Comparison of ENCODE assay signal across 8 cellular contexts in the genomic region with DNA sequence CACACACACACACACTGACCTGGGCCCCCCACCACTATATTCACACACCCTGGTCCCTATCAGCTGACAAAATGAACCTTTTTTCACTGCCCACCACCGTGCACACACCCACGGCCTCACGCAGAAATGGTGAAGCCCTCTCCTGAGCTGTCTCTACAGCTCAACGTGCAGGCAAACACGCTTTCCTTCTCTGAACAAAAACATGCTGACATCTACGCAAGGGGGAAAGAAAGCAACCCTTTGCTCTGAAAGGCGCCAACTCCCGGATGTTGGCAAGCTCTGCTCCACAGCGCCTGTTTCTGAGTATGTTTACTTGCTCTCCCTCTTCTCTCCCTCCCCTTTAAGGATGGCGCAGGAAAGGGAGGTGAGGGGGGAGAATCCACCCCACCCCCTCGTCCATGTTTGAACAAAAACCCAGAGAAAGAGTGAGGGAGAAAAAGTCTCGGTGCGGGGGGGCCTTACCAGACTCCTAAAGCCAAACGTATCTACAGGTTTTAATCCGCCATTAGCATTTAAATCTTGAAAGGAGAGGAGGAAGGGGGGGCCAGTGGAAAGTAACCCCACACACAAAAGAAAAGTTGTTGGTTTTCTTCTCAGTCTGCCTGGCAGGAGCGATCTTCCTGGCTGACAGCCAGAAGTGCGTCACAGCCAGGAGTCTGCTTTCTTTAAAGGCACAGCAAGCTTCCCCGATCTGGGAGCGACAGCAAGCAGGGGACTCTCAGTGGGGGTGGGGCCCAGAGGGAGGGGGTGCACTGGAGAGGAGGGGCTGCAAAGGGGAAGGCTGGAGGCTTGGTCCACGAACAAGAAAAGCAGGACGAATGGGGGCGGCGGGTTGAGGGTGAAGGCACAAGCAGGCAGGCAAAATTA. TPM values are rescaled to one million over a fixed set of nuclear protein-coding genes. Genes with fewer than 3 reads are reported as not detected.
A peak's percentile ranks its signal among the peaks of the same experiment; 100 is the strongest.
DNase-seq lines count a peak whose midpoint lies in the region; ATAC-seq and TF ChIP-seq lines count a peak whose summit lies in the region.

No MANE protein-coding gene starts in this region.

- H3K27me3 ChIP-seq in CD4-positive, CD25-positive, alpha-beta regulatory T cell (ENCODE audit: control insufficient read depth, insufficient read depth, low read length): no peaks in the 10 kb centered on the region
- no peaks in the 10 kb centered on the region for H3K27me3 ChIP-seq in NT2/D1 (ENCODE audit: insufficient read depth, insufficient read length)
- H3K27me3 ChIP-seq in esophagus (ENCODE audit: control insufficient read depth in 1 of 2, insufficient read depth in 2 of 2, low read length in 2 of 2): no peaks in the 10 kb centered on the region

- peak overlapping the region; percentile 94 for H3K27ac ChIP-seq in CD4-positive, CD25-positive, alpha-beta regulatory T cell (ENCODE audit: insufficient read depth, low read length, poor library complexity, severe bottlenecking)
- H3K27ac ChIP-seq in esophagus (ENCODE audit: low read depth in 2 of 2, low read length in 1 of 2): peak overlapping the region; percentile 90 to 96

- H3K27ac Mint-ChIP-seq in CD4-positive, CD25-positive, alpha-beta regulatory T cell: no peak overlapping the region

- peaks cover 71% of the 10 kb centered on the region for H3K4me1 ChIP-seq in CD4-positive, CD25-positive, alpha-beta regulatory T cell (ENCODE audit: control insufficient read depth, insufficient read depth, low read length, poor library complexity, severe bottlenecking)
- peaks cover 21% of the 10 kb centered on the region for H3K4me1 ChIP-seq in NT2/D1 (ENCODE audit: insufficient read depth, insufficient read length)
- H3K4me1 ChIP-seq in esophagus (ENCODE audit: control insufficient read depth in 2 of 2, insufficient read depth in 2 of 2, low read length in 1 of 2): peaks cover 0 to 12% of the 10 kb centered on the region in 2 donors
- peaks cover 54% of the 10 kb centered on the region for H3K4me1 ChIP-seq in mucosa of descending colon (ENCODE audit: low read depth)

- H3K4me3 ChIP-seq in CD4-positive, CD25-positive, alpha-beta regulatory T cell (ENCODE audit: low read depth, low read length): peak overlapping the region; percentile 90
- H3K4me3 ChIP-seq in NT2/D1 (ENCODE audit: insufficient read length, low read depth) (peak overlapping the region; percentile 48), esophagus (ENCODE audit: low read depth in 1 of 2, low read length in 2 of 2) (peak overlapping the region; percentile 60 to 64), mucosa of descending colon (peak overlapping the region; percentile 28)

- H3K27me3 Mint-ChIP-seq in CD4-positive, CD25-positive, alpha-beta regulatory T cell: no peaks in the 10 kb centered on the region

- intact Hi-C loops in mucosa of descending colon (cut with DNase I, micrococcal nuclease): no loop called here

- peaks cover 21 to 55% (median 41%) of the 10 kb centered on the region in 4 donors for H3K4me1 Mint-ChIP-seq in CD4-positive, CD25-positive, alpha-beta regulatory T cell

- peak; percentile 66 to 67 for ATAC-seq in CD4-positive, CD25-positive, alpha-beta regulatory T cell (ENCODE audit: low read depth in 2 of 2)
- peak; percentile 23 for ATAC-seq in HG03442 (IDR thresholded peaks at IDR 0.05; ENCODE audit: unreplicated experiment)
- peak; percentile 76 for ATAC-seq in mucosa of descending colon
- ATAC-seq in GM21515 (IDR thresholded peaks at IDR 0.05; ENCODE audit: unreplicated experiment): no peak

- H3K9ac ChIP-seq in NT2/D1 (ENCODE audit: insufficient read length, low read depth): peak overlapping the region; percentile 83

- TF ChIP-seq CTCF in mucosa of descending colon (IDR thresholded peaks at IDR 0.05): no peak

- peak; percentile 69 to 86 (median 76) for DNase-seq in CD4-positive, CD25-positive, alpha-beta regulatory T cell
- DNase-seq in NT2/D1 (ENCODE audit: low read depth, low spot score) (peak; percentile 86), activated T-cell treated with anti-CD3 and anti-CD28 coated beads for 48 hours (ENCODE audit: low read depth) (peak; percentile 60), mucosa of descending colon (peak; percentile 94 to 97 (median 95))
- DNase-seq in stimulated activated CD8-positive, alpha-beta memory T cell treated with anti-CD3 and anti-CD28 coated beads, Interleukin-15, amount 100 ng/mL, for 48 hours (ENCODE audit: low read depth in 2 of 2): peak; percentile 32 to 34

- no peaks in the 10 kb centered on the region for H3K36me3 ChIP-seq in CD4-positive, CD25-positive, alpha-beta regulatory T cell (ENCODE audit: control insufficient read depth, insufficient read depth, low read length)
- peaks cover 14% of the 10 kb centered on the region for H3K36me3 ChIP-seq in NT2/D1 (ENCODE audit: insufficient read depth, insufficient read length, low read length)
- H3K36me3 ChIP-seq in esophagus (ENCODE audit: control insufficient read depth in 2 of 2, insufficient read depth in 2 of 2, low read length in 1 of 2): peaks cover 0 to 3% of the 10 kb centered on the region in 2 donors
- no peaks in the 10 kb centered on the region for H3K36me3 ChIP-seq in mucosa of descending colon (ENCODE audit: low read depth)

- 0 to 1% methylated on average over 21 to 23 of the region's 23 CpGs for WGBS in esophagus, 2 donors

- H3K4me3 Mint-ChIP-seq in CD4-positive, CD25-positive, alpha-beta regulatory T cell: no peak overlapping the region

- H3K36me3 Mint-ChIP-seq in CD4-positive, CD25-positive, alpha-beta regulatory T cell: peaks cover 4% of the 10 kb centered on the region

- no peaks in the 10 kb centered on the region for H3K9me3 Mint-ChIP-seq in CD4-positive, CD25-positive, alpha-beta regulatory T cell

- no peaks in the 10 kb centered on the region for H3K9me3 ChIP-seq in CD4-positive, CD25-positive, alpha-beta regulatory T cell (ENCODE audit: control insufficient read depth in 2 of 2, low read length in 2 of 2)
- H3K9me3 ChIP-seq in NT2/D1 (ENCODE audit: insufficient read depth, low read length): no peaks in the 10 kb centered on the region
- H3K9me3 ChIP-seq in esophagus (ENCODE audit: control insufficient read depth in 2 of 2, insufficient read depth in 1 of 2, low read depth in 1 of 2, low read length in 1 of 2): no peaks in the 10 kb centered on the region
- no peaks in the 10 kb centered on the region for H3K9me3 ChIP-seq in mucosa of descending colon

RNA-seq across cellular contexts. Expression of a gene that starts 39.6 kb away (rescaled TPM):
- total RNA-seq in CD4-positive, CD25-positive, alpha-beta regulatory T cell: 272 TPM
- 10 to 100 TPM; 14.0 to 27.2 (median 20.5) TPM for polyA plus RNA-seq in CD4-positive, CD25-positive, alpha-beta regulatory T cell
- polyA plus RNA-seq in esophagus: 100 to 1,000 TPM; 108 to 205 TPM
- 100 to 1,000 TPM; 173 to 301 (median 248) TPM for total RNA-seq in mucosa of descending colon

RNA-seq across cellular contexts. Expression of a gene that starts 39.9 kb away (rescaled TPM):
- total RNA-seq in CD4-positive, CD25-positive, alpha-beta regulatory T cell: 1.5 TPM
- 1 to 10 TPM; 2.8 to 9.4 (median 6.3) TPM for polyA plus RNA-seq in CD4-positive, CD25-positive, alpha-beta regulatory T cell
- polyA plus RNA-seq in esophagus: 1 to 10 TPM; 3.1 to 4.6 TPM
- total RNA-seq in mucosa of descending colon: 1 to 10 TPM; 7.5 to 9.4 (median 9.4) TPM

RNA-seq across cellular contexts. Expression of a gene that starts 42.0 kb away (rescaled TPM):
- 22.8 TPM for total RNA-seq in CD4-positive, CD25-positive, alpha-beta regulatory T cell
- polyA plus RNA-seq in CD4-positive, CD25-positive, alpha-beta regulatory T cell: 10 to 100 TPM; 10.4 to 19.1 (median 12.5) TPM
- 1 to 10 TPM; 2.9 to 4.6 TPM for polyA plus RNA-seq in esophagus
- total RNA-seq in mucosa of descending colon: 10 to 100 TPM in 2 of 3 donors, 1 to 10 TPM in 1; 7.6 to 14.5 (median 13.7) TPM

Comparison
In these comparisons a context has a peak if more than half of its experiments do, and no peak if none do; other contexts are left out.
1. DNase-seq: peak in every context shown above with its lines; median percentile 95 in mucosa of descending colon; 86 in NT2/D1; 76 in CD4-positive, CD25-positive, alpha-beta regulatory T cell; 60 in activated T-cell treated with anti-CD3 and anti-CD28 coated beads for 48 hours; 33 in stimulated activated CD8-positive, alpha-beta memory T cell treated with anti-CD3 and anti-CD28 coated beads, Interleukin-15, amount 100 ng/mL, for 48 hours.
2. H3K4me3 ChIP-seq: peak in every context shown above with its lines; median percentile 90 in CD4-positive, CD25-positive, alpha-beta regulatory T cell; 62 in esophagus; 48 in NT2/D1; 28 in mucosa of descending colon.